In the genomic region with DNA sequence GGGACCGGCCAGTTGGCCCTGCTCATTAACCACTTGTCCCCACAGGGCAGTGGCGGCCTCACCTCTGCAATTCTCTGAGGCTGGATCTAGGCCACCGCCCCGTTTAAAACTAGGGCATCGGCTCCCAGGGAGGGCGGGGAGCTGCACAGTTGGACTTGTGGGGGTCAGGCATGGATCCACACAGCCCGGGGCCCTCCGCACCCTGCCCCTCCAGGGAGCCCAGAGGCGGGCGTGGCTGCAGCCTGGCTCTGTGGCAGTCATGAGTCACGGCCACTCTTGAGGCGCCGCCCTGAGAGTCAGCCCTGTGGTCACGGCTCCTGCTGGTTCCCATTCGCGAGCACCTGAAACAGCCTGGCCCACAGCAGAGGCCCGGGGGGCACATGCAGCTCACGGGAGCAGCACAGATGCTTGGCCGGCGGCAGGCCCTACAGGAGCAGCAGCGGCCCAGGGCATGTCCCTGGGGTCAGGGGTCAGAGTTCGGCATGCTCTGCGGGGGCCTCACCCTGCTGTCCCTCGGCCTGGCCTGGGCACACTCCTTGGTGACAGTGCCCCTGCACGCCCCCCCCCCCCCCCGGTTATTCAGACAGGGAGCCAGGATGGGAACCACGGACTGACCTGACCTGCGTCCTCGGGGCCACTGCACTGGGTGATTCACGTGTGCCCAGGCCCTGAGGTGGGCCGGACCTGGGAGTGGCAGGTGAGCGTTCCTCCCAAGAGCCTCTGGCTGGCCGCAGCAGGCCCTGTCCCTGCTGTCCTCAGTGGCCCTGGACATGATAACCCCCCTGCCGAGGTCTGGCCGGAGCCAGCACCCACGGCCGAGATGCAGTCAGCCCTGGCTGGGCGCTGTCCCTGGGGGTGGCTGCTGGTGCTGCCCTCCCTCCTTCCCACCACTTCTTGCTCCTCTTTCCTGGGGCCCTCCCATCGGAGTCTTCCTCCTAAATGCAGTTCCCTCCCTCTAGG, we compare ENCODE assay signal across 8 cellular contexts. TPM values are rescaled to one million over a fixed set of nuclear protein-coding genes. Genes with fewer than 3 reads are reported as not detected.
DNase-seq lines count a peak whose midpoint lies in the region; ATAC-seq and TF ChIP-seq lines count a peak whose summit lies in the region.
"Had no signal": no experiment of that assay in that cellular context is flagged by ENCODE, and none has a peak within 500 bp of the region (broad histone marks: within the 10 kb centered on the region; RNA-seq: fewer than 3 reads in every experiment).

No MANE protein-coding gene starts in this region.

- no peak overlapping the region for H2BK15ac ChIP-seq in neuronal stem cell (ENCODE audit: low read length)

- H3K14ac ChIP-seq in neuronal stem cell (ENCODE audit: low read length): peak overlapping the region; percentile 6

- no peak overlapping the region for H3K4me2 ChIP-seq in neuronal stem cell (ENCODE audit: insufficient read depth, low read length, poor library complexity, severe bottlenecking)

- no peak overlapping the region for H2BK120ac ChIP-seq in neuronal stem cell (ENCODE audit: low read depth, low read length)

- no peak overlapping the region for H3K4ac ChIP-seq in neuronal stem cell (ENCODE audit: low read length)

- H2BK5ac ChIP-seq in neuronal stem cell (ENCODE audit: low read length): no peak overlapping the region

- H3K27ac ChIP-seq in neuronal stem cell (replicated peaks; ENCODE audit: low read length): no peak overlapping the region
- H3K27ac ChIP-seq: cardiac muscle cell had no signal

- no peaks in the 10 kb centered on the region for H3K27me3 ChIP-seq in neuronal stem cell (ENCODE audit: control insufficient read depth in 3 of 3, insufficient read depth in 3 of 3, low read depth in 1 of 3, low read length in 3 of 3)
- H3K27me3 ChIP-seq: cardiac muscle cell had no signal

- no peak overlapping the region for H2AFZ ChIP-seq in neuronal stem cell (ENCODE audit: low read length)

- peaks cover 3 to 11% of the 10 kb centered on the region in 2 donors for H3K36me3 ChIP-seq in neuronal stem cell (replicated peaks in 1 of 2; ENCODE audit: control insufficient read depth in 2 of 2, insufficient read depth in 2 of 2, low read length in 2 of 2)
- H3K36me3 ChIP-seq: cardiac muscle cell had no signal

- peak overlapping the region; percentile 41 for H2BK12ac ChIP-seq in neuronal stem cell (ENCODE audit: low read length)

- no peaks in the 10 kb centered on the region for H3K4me1 ChIP-seq in neuronal stem cell (ENCODE audit: control insufficient read depth in 2 of 2, insufficient read depth in 1 of 2, low read depth in 1 of 2, low read length in 2 of 2)

- H3K79me1 ChIP-seq in neuronal stem cell (ENCODE audit: low read depth, low read length): peaks cover 37% of the 10 kb centered on the region

- no peak for TF ChIP-seq POLR2A in erythroblast (IDR thresholded peaks at IDR 0.05; ENCODE audit: low read length)

- no peak overlapping the region for H4K8ac ChIP-seq in neuronal stem cell (ENCODE audit: low read depth, low read length)

- DNase-seq in GOT3 (lab: John Stamatoyannopoulos, UW): peak; percentile 17
- DNase-seq in NCI-H460 (ENCODE audit: extremely low read depth, low read depth): peak; percentile 79
- DNase-seq in erythroblast (lab: John Stamatoyannopoulos, UW): peak; percentile 83 to 90
- no peak for DNase-seq in neuronal stem cell (ENCODE audit: low spot score)
- DNase-seq in SHP77 (lab: John Stamatoyannopoulos, UW): no peak
- no peak for DNase-seq in DMS79 treated with DMSO at 0.1 percent for 48 hours (lab: John Stamatoyannopoulos, UW)

- peak overlapping the region; percentile 48 for H3K18ac ChIP-seq in neuronal stem cell (ENCODE audit: low read length)

- no peak overlapping the region for H3K4me3 ChIP-seq in neuronal stem cell (ENCODE audit: low read length in 2 of 2)
- H3K4me3 ChIP-seq: cardiac muscle cell had no signal

- no peak for ATAC-seq in GM18498 (IDR thresholded peaks at IDR 0.05; ENCODE audit: unreplicated experiment)

- H3K9ac ChIP-seq in neuronal stem cell (ENCODE audit: low read depth, low read length, poor library complexity): no peak overlapping the region

- no CpG with 5 or more reads among the region's 39 CpGs for WGBS in neuronal stem cell (ENCODE audit: extremely low coverage in 2 of 2, insufficient read length in 2 of 2, insufficient replicate concordance in 1 of 2), 2 donors

- no peak overlapping the region for H4K91ac ChIP-seq in neuronal stem cell (ENCODE audit: low read depth, low read length, poor library complexity)

- H3K23ac ChIP-seq in neuronal stem cell (ENCODE audit: low read depth, low read length, poor library complexity): peak overlapping the region; percentile 89

- H3K9me3 ChIP-seq in neuronal stem cell (replicated peaks in 1 of 2; ENCODE audit: control insufficient read depth in 2 of 2, insufficient read depth in 1 of 2, low read depth in 1 of 2, low read length in 2 of 2): no peaks in the 10 kb centered on the region

- peak overlapping the region; percentile 37 for H2AK5ac ChIP-seq in neuronal stem cell (ENCODE audit: low read depth, low read length)

RNA-seq across cellular contexts. Expression of gene CAPN15, which starts 8.2 kb away (rescaled TPM):
- total RNA-seq in NCI-H460 (2014; rRNA removed; shearing (Covaris generic)): 32.4 and 41.4 TPM in 2 replicates
- 116 and 128 TPM in 2 replicates for polyA plus RNA-seq in NCI-H460 (2014; cell fraction: nucleus; rRNA removed)
- polyA plus RNA-seq in neuronal stem cell (2013, experiment 1 of 2): 19.7 TPM
- polyA plus RNA-seq in neuronal stem cell (2013, experiment 2 of 2): 19.6 TPM

RNA-seq across cellular contexts. Expression of gene PRR35, which starts 24.5 kb away (rescaled TPM):
- total RNA-seq in NCI-H460 (2014; rRNA removed; shearing (Covaris generic)): 0.05 TPM in 1 of 2 replicates, not detected in the other
- polyA plus RNA-seq in NCI-H460 (2014; cell fraction: nucleus; rRNA removed): 0.07 TPM in 1 of 2 replicates, not detected in the other
- polyA plus RNA-seq in neuronal stem cell (2013, experiment 1 of 2): 0.17 TPM
- 0.21 TPM for polyA plus RNA-seq in neuronal stem cell (2013, experiment 2 of 2)
- polyA plus RNA-seq: cardiac muscle cell had no signal

RNA-seq across cellular contexts. Expression of gene NHLRC4, which starts 31.1 kb away (rescaled TPM):
- 0.12 and 0.35 TPM in 2 replicates for total RNA-seq in NCI-H460 (2014; rRNA removed; shearing (Covaris generic))
- 1.2 and 2.0 TPM in 2 replicates for polyA plus RNA-seq in NCI-H460 (2014; cell fraction: nucleus; rRNA removed)
- 0.04 TPM for polyA plus RNA-seq in neuronal stem cell (2013, experiment 1 of 2)
- polyA plus RNA-seq in neuronal stem cell (2013, experiment 2 of 2): 0.04 TPM

RNA-seq across cellular contexts. Expression of gene PIGQ, which starts 34.0 kb away (rescaled TPM):
- 16.7 and 18.3 TPM in 2 replicates for total RNA-seq in NCI-H460 (2014; rRNA removed; shearing (Covaris generic))
- polyA plus RNA-seq in NCI-H460 (2014; cell fraction: nucleus; rRNA removed): 177 and 190 TPM in 2 replicates
- polyA plus RNA-seq in neuronal stem cell (2013, experiment 1 of 2): 23.9 TPM
- polyA plus RNA-seq in neuronal stem cell (2013, experiment 2 of 2): 22.8 TPM

RNA-seq across cellular contexts. Expression of gene RAB40C, which starts 54.1 kb away (rescaled TPM):
- 10.7 and 11.9 TPM in 2 replicates for total RNA-seq in NCI-H460 (2014; rRNA removed; shearing (Covaris generic))
- 21.1 and 22.3 TPM in 2 replicates for polyA plus RNA-seq in NCI-H460 (2014; cell fraction: nucleus; rRNA removed)
- polyA plus RNA-seq in neuronal stem cell (2013, experiment 1 of 2): 20.5 TPM
- 19.4 TPM for polyA plus RNA-seq in neuronal stem cell (2013, experiment 2 of 2)

Comparison
In these comparisons a context has a peak if more than half of its experiments do, and no peak if none do; other contexts are left out.
1. DNase-seq: peak in GOT3 (single experiment), NCI-H460 (single experiment) and erythroblast (2 of 2); none in neuronal stem cell (single experiment), SHP77 (0 of 2) and DMS79 treated with DMSO at 0.1 percent for 48 hours (single experiment).